In genomic region chr19:53521373-53522202, GRCh38 we compare ENCODE assay signal across 8 cellular contexts. TPM values are rescaled to one million over a fixed set of nuclear protein-coding genes. Genes with fewer than 3 reads are reported as not detected.
A peak's percentile ranks its signal among the peaks of the same experiment; 100 is the strongest.
DNase-seq lines count a peak whose midpoint lies in the region; TF ChIP-seq lines count a peak whose summit lies in the region.

No MANE protein-coding gene starts in this region.

- no peak for TF ChIP-seq RAD21 in neural cell (conservative IDR thresholded peaks at IDR 0.05)

- peak overlapping the region; percentile 65 for H2AFZ ChIP-seq in neural cell (ENCODE audit: low read depth, low read length)

- TF ChIP-seq EP300 in neural cell (conservative IDR thresholded peaks at IDR 0.05; ENCODE audit: poor library complexity, severe bottlenecking), result no peak

- no peaks in the 10 kb centered on the region for H3K9me3 ChIP-seq in neural cell (ENCODE audit: low read length)

- H3K27me3 ChIP-seq in dorsolateral prefrontal cortex (no peaks in the 10 kb centered on the region), neural cell (ENCODE audit: insufficient read depth, low read depth, low read length) (no peaks in the 10 kb centered on the region)

- intact Hi-C loops in dorsolateral prefrontal cortex (cut with DNase I), result loop anchor here (10.0 kb wide), 2 partner anchors 97 to 143 kb away; no protein-coding TSS in a partner anchor

- H4K20me1 ChIP-seq in neural cell (ENCODE audit: insufficient read depth), result no peaks in the 10 kb centered on the region

- no peak for DNase-seq in NB4 (ENCODE audit: low read depth)
- no peak for DNase-seq in dorsolateral prefrontal cortex
- no peak for DNase-seq in NK-92 (lab: John Stamatoyannopoulos, UW; ENCODE audit: unreplicated experiment)
- DNase-seq in SKM-1 treated with dmso at 0.1 percent for 144 hours (lab: John Stamatoyannopoulos, UW; ENCODE audit: unreplicated experiment), result no peak
- DNase-seq in ecto neural progenitor cell (ENCODE audit: low spot score), result no peak
- no peak for DNase-seq in NCI-H146 treated with DMSO at 0.1 percent for 48 hours (lab: John Stamatoyannopoulos, UW; ENCODE audit: unreplicated experiment)

- TF ChIP-seq POLR2A in NB4 (IDR thresholded peaks at IDR 0.05; ENCODE audit: extremely low read depth, insufficient read length), result no peak

- peak overlapping the region; percentile 73 for H3K4me2 ChIP-seq in neural cell (ENCODE audit: low read length)

- H3K9me2 ChIP-seq in neural cell (ENCODE audit: insufficient read depth, low read length), result no peaks in the 10 kb centered on the region

- no peaks in the 10 kb centered on the region for H3K36me3 ChIP-seq in neural cell (ENCODE audit: insufficient read depth, low read length)

- H3K9ac ChIP-seq in neural cell (ENCODE audit: low read length), result peak overlapping the region; percentile 24

- no peaks in the 10 kb centered on the region for H3F3A ChIP-seq in neural cell (ENCODE audit: insufficient read depth, low read length, poor library complexity, severe bottlenecking)

- H3K79me2 ChIP-seq in neural cell (replicated peaks; ENCODE audit: insufficient read depth, low read length), result no peaks in the 10 kb centered on the region

- H3K4me3 ChIP-seq in NB4 (ENCODE audit: low read depth, low read length), result peak overlapping the region; percentile 91
- H3K4me3 ChIP-seq in dorsolateral prefrontal cortex, result peak overlapping the region; percentile 34 to 76 (median 69)
- H3K4me3 ChIP-seq in neural cell (ENCODE audit: low read length), result peak overlapping the region; percentile 80

- no peak for TF ChIP-seq CTCF in C4-2B (conservative IDR thresholded peaks at IDR 0.05)
- TF ChIP-seq CTCF in NB4 (IDR thresholded peaks at IDR 0.05; ENCODE audit: low read depth, low read length), result no peak
- TF ChIP-seq CTCF in dorsolateral prefrontal cortex (IDR thresholded peaks at IDR 0.05 in 54 of 56, conservative IDR thresholded peaks at IDR 0.05 in 2 of 56; ENCODE audit: low read depth in 1 of 56, partially characterized antibody in 56 of 56), result no peak
- no peak for TF ChIP-seq CTCF in neural cell (IDR thresholded peaks at IDR 0.05; ENCODE audit: poor library complexity, severe bottlenecking)

- H3K27ac ChIP-seq in C4-2B, result peak overlapping the region; percentile 70
- peak overlapping the region in 3 of 59 donors; percentile 89 to 96 (median 92) for H3K27ac ChIP-seq in dorsolateral prefrontal cortex
- H3K27ac ChIP-seq in neural cell (ENCODE audit: low read length), result no peak overlapping the region

TF ChIP-seq in neural cell, 6 proteins besides CTCF, POLR2A, EP300 and RAD21:
- TF ChIP-seq TAF1 (IDR thresholded peaks at IDR 0.05; ENCODE audit: low read depth) (no peak), POLR2AphosphoS5 (IDR thresholded peaks at IDR 0.05) (no peak)

RNA-seq across cellular contexts. Expression of gene ZNF331, which starts 16.4 kb away (rescaled TPM):
- 100 to 1,000 TPM in 1 of 120 experiments, 10 to 100 TPM in 119; 32.2 to 101 (median 46.8) TPM for total RNA-seq in dorsolateral prefrontal cortex
- 10.7 and 13.3 TPM in 2 replicates for polyA plus RNA-seq in neural cell
- 20.2 and 23.4 TPM in 2 replicates for polyA minus RNA-seq in neural cell

RNA-seq across cellular contexts. Expression of gene ZNF813, which starts 54.1 kb away (rescaled TPM):
- total RNA-seq in dorsolateral prefrontal cortex, result 1 to 10 TPM in 100 of 120 experiments, under 1 TPM in 20; 0.55 to 6.6 (median 1.5) TPM
- polyA plus RNA-seq in neural cell, result 1.9 and 2.6 TPM in 2 replicates
- 8.3 and 10.7 TPM in 2 replicates for polyA minus RNA-seq in neural cell
